8 cellular contexts compared by ENCODE assay signal in genomic region chr16:46947900-46948547, GRCh38. TPM values are rescaled to one million over a fixed set of nuclear protein-coding genes. Genes with fewer than 3 reads are reported as not detected.
DNase-seq lines count a peak whose midpoint lies in the region; ATAC-seq and TF ChIP-seq lines count a peak whose summit lies in the region.

No MANE protein-coding gene starts in this region.

- H4K20me1 ChIP-seq in Karpas-422 (ENCODE audit: insufficient read depth, low read depth, low read length) = no peaks in the 10 kb centered on the region

- ATAC-seq in GM19452 (IDR thresholded peaks at IDR 0.05; ENCODE audit: unreplicated experiment) (peak; percentile 77), T-cell (replicated peaks in 1 of 4) (peak; percentile 52 to 77 (median 74)), HG03469 (IDR thresholded peaks at IDR 0.05; ENCODE audit: unreplicated experiment) (no peak)

- no peak overlapping the region for H3K4me3 ChIP-seq in Karpas-422 (ENCODE audit: low read length)

- no peaks in the 10 kb centered on the region for H3K36me3 ChIP-seq in Karpas-422 (ENCODE audit: insufficient read depth, low read length)

- H3K4me1 Mint-ChIP-seq in T-cell = peaks cover 0 to 12% (median under 1%) of the 10 kb centered on the region in 3 donors
- no peaks in the 10 kb centered on the region for H3K4me1 Mint-ChIP-seq in nephron

- H3K9me3 ChIP-seq in Karpas-422 (ENCODE audit: low read length) = no peaks in the 10 kb centered on the region

- DNase-seq in DMS 273 treated with DMSO at 0.1 percent for 48 hours (lab: John Stamatoyannopoulos, UW) = peak; percentile 20
- DNase-seq in Karpas-422 = peak; percentile 89
- peak in 17 of 34 experiments; percentile 7 to 38 (median 24) for DNase-seq in T-cell
- peak; percentile 32 to 57 for DNase-seq in dermis microvascular lymphatic vessel endothelial cell (ENCODE audit: low read depth in 2 of 2)
- DNase-seq in pons (ENCODE audit: low spot score) = no peak

- H3K9me2 ChIP-seq in Karpas-422 (replicated peaks; ENCODE audit: insufficient read depth, low read length) = no peaks in the 10 kb centered on the region

- TF ChIP-seq CTCF in nephron (IDR thresholded peaks at IDR 0.05; ENCODE audit: unreplicated experiment in 3 of 3) = peak; percentile 50 to 65 (median 61)

- no peak overlapping the region for H2AFZ ChIP-seq in Karpas-422 (ENCODE audit: low read length)

- H3K4me3 Mint-ChIP-seq in T-cell = peak overlapping the region in 1 of 3 donors; percentile 6
- H3K4me3 Mint-ChIP-seq in nephron = no peak overlapping the region

- H3K36me3 Mint-ChIP-seq in T-cell = no peaks in the 10 kb centered on the region
- no peaks in the 10 kb centered on the region for H3K36me3 Mint-ChIP-seq in nephron (ENCODE audit: low read depth)

- POLR2A ChIA-PET in T-cell (lab: Charles Lee) = no interaction called here

- H3K4me1 ChIP-seq in Karpas-422 (ENCODE audit: low read length) = peaks cover 4% of the 10 kb centered on the region

- H3K27ac Mint-ChIP-seq in T-cell (peak overlapping the region in 1 of 2 donors; percentile 57), nephron (no peak overlapping the region)

- H3K79me2 ChIP-seq in Karpas-422 (ENCODE audit: low read length) = no peaks in the 10 kb centered on the region

- no peak overlapping the region for H3K9ac ChIP-seq in Karpas-422 (ENCODE audit: low read length)

- H3K27me3 ChIP-seq in Karpas-422 (ENCODE audit: low read length) = no peaks in the 10 kb centered on the region

- H3K4me2 ChIP-seq in Karpas-422 (ENCODE audit: low read depth, low read length, poor library complexity, severe bottlenecking) = no peak overlapping the region

- H3K27me3 Mint-ChIP-seq in T-cell (no peaks in the 10 kb centered on the region), nephron (ENCODE audit: low read depth) (no peaks in the 10 kb centered on the region)

- CTCF ChIA-PET in T-cell (lab: Charles Lee) = interaction anchor here (0.5 to 1.8 kb wide), 8 partner anchors 12 to 1580 kb away, joined by 3 to 11 read pairs (median 3); no protein-coding TSS in a partner anchor

- H3K9me3 Mint-ChIP-seq in T-cell (no peaks in the 10 kb centered on the region), nephron (no peaks in the 10 kb centered on the region)

- no peak overlapping the region for H3K27ac ChIP-seq in Karpas-422 (ENCODE audit: low read length)

RNA-seq across cellular contexts. Expression of gene DNAJA2, which starts 25.4 kb away (rescaled TPM):
- total RNA-seq in Karpas-422 (2014; rRNA removed; shearing (Covaris generic); ENCODE audit: low replicate concordance) = 61.7 and 81.0 TPM in 2 replicates
- total RNA-seq in T-cell (10 to 100 TPM; 60.4 to 75.3 (median 67.4) TPM), dermis microvascular lymphatic vessel endothelial cell (57.0 and 62.6 TPM in 2 replicates)
